In genomic region chr16:70484867-70485266, GRCh38 we compare ENCODE assay signal across 30 cellular contexts.
"Had no signal": no experiment of that assay in that cellular context is flagged by ENCODE, and none has a peak within 500 bp of the region (broad histone marks: within the 10 kb centered on the region; RNA-seq: fewer than 3 reads in every experiment).

No MANE protein-coding gene starts in this region.

- H3K36me3 ChIP-seq: neural progenitor cell, ovary had no signal

- H3K9me3 ChIP-seq: ovary, psoas muscle, spleen, suprapubic skin, testis, tibial artery, transverse colon, vagina had no signal

- H3K27ac Mint-ChIP-seq: natural killer cell; nephron; neural progenitor cell; progenitor cell of endocrine pancreas; stimulated activated memory B cell treated with anti-CD40 and anti-IgM and Interleukin-4, amounts not matched to agents 10 μg/mL and 1 μg/mL and 100 μg/mL, for 72 hours; stimulated activated naive CD8-positive, alpha-beta T cell treated with anti-CD3 and anti-CD28 coated beads, Interleukin-15, amount 100 ng/mL, for 72 hours; type B pancreatic cell had no signal

- H3K9me3 Mint-ChIP-seq: natural killer cell; nephron; neural progenitor cell; stimulated activated memory B cell treated with anti-CD40 and anti-IgM and Interleukin-4, amounts not matched to agents 10 μg/mL and 1 μg/mL and 100 μg/mL, for 72 hours; stimulated activated naive CD8-positive, alpha-beta T cell treated with anti-CD3 and anti-CD28 coated beads, Interleukin-15, amount 100 ng/mL, for 72 hours; type B pancreatic cell had no signal

- H3K27me3 ChIP-seq: neural progenitor cell, ovary, spleen, suprapubic skin, testis, tibial artery, transverse colon, vagina had no signal

- H3K4me3 Mint-ChIP-seq: natural killer cell; nephron; neural progenitor cell; stimulated activated memory B cell treated with anti-CD40 and anti-IgM and Interleukin-4, amounts not matched to agents 10 μg/mL and 1 μg/mL and 100 μg/mL, for 72 hours; stimulated activated naive CD8-positive, alpha-beta T cell treated with anti-CD3 and anti-CD28 coated beads, Interleukin-15, amount 100 ng/mL, for 72 hours; type B pancreatic cell had no signal

- DNase-seq: natural killer cell; occipital lobe; ovary; psoas muscle; right cardiac atrium; spleen; stimulated activated CD4-positive, alpha-beta T cell treated with anti-CD3 and anti-CD28 coated beads, Interleukin-12 subunit alpha, Interleukin-12 subunit beta, amount 100 ng/mL, for 4 hours; stimulated activated CD4-positive, alpha-beta T cell treated with anti-CD3 and anti-CD28 coated beads, Interleukin-1b, Interleukin-23, amount 100 ng/mL, for 48 hours; stimulated activated CD4-positive, alpha-beta T cell treated with anti-CD3 and anti-CD28 coated beads, Interleukin-4, amount 100 ng/mL, for 1 hour; stimulated activated CD4-positive, alpha-beta T cell treated with anti-CD3 and anti-CD28 coated beads, Interleukin-4, amount 100 ng/mL, for 4 hours; stimulated activated CD8-positive, alpha-beta memory T cell treated with anti-CD3 and anti-CD28 coated beads, Interleukin-4, amount 100 ng/mL, for 48 hours; stimulated activated naive CD4-positive, alpha-beta T cell; stimulated activated naive CD8-positive, alpha-beta T cell treated with anti-CD3 and anti-CD28 coated beads, Interleukin-15, amount 100 ng/mL, for 72 hours; stimulated activated naive CD8-positive, alpha-beta T cell treated with anti-CD3 and anti-CD28 coated beads, Interleukin-15, Interleukin-2, amounts not matched to agents 100 U/mL and 50 U/mL, for 24 hours; substantia nigra; testis; tibial artery; transverse colon had no signal

- H3K4me1 ChIP-seq: neural progenitor cell, parathyroid adenoma, spleen, suprapubic skin, testis, transverse colon, vagina had no signal

- H3K4me3 ChIP-seq: neural progenitor cell, ovary, psoas muscle, skin epidermis, smooth muscle cell, spleen, suprapubic skin, testis, tibial artery, transverse colon, vagina had no signal

- FAIRE-seq: urothelium cell line had no signal

- H3K4me2 ChIP-seq: neural progenitor cell, smooth muscle cell had no signal

- H3K9ac ChIP-seq: neural progenitor cell, parathyroid adenoma had no signal

- H3K27me3 Mint-ChIP-seq: progenitor cell of endocrine pancreas; stimulated activated memory B cell treated with anti-CD40 and anti-IgM and Interleukin-4, amounts not matched to agents 10 μg/mL and 1 μg/mL and 100 μg/mL, for 72 hours; stimulated activated naive CD8-positive, alpha-beta T cell treated with anti-CD3 and anti-CD28 coated beads, Interleukin-15, amount 100 ng/mL, for 72 hours; type B pancreatic cell had no signal

- H2AFZ ChIP-seq: neural progenitor cell, parathyroid adenoma had no signal

- H3K79me2 ChIP-seq: parathyroid adenoma had no signal

- H3K4me1 Mint-ChIP-seq: natural killer cell; nephron; neural progenitor cell; stimulated activated memory B cell treated with anti-CD40 and anti-IgM and Interleukin-4, amounts not matched to agents 10 μg/mL and 1 μg/mL and 100 μg/mL, for 72 hours; stimulated activated naive CD8-positive, alpha-beta T cell treated with anti-CD3 and anti-CD28 coated beads, Interleukin-15, amount 100 ng/mL, for 72 hours had no signal

- H3K27ac ChIP-seq: neural progenitor cell, ovary, parathyroid adenoma, psoas muscle, skin epidermis, spleen, suprapubic skin, testis, tibial artery, transverse colon, vagina had no signal

- ATAC-seq: natural killer cell; psoas muscle; right cardiac atrium; sciatic nerve; stimulated activated memory B cell treated with anti-CD40 and anti-IgM and Interleukin-4, amounts not matched to agents 10 μg/mL and 1 μg/mL and 100 μg/mL, for 72 hours; stimulated activated naive CD8-positive, alpha-beta T cell treated with anti-CD3 and anti-CD28 coated beads, Interleukin-15, amount 100 ng/mL, for 72 hours; stimulated activated naive CD8-positive, alpha-beta T cell treated with anti-CD3 and anti-CD28 coated beads, Interleukin-15, Interleukin-2, amounts not matched to agents 100 U/mL and 50 U/mL, for 24 hours had no signal

- H3K36me3 Mint-ChIP-seq: natural killer cell had no signal
